22 cellular contexts compared by ENCODE assay signal in the genomic region with DNA sequence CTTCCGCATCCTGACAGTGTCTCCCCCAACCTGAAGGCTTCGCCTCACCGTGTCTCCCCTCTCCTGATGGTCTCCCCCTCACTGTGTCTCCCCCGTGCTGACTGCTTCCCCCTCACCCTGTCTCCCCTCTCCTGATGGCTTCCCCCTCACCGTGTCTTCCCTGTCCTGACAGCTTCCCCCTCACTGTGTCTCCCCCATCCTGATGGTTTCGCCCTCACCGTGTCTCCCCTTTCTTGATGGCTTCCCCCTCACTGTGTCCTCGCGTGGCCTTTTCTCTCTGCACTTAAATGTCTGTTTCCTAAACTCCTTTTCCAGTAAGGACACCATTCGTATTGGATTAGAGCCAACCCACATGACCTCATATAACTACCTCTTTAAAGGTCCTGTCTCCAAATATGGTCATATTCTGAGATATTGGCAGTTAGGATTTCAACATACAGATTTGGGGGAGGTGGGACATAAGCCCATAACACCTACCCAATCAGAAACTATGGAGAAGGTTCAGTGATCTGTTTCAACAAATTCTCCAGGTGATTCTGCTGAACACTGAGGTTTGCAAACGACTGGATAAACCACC.
"Had no signal": no experiment of that assay in that cellular context is flagged by ENCODE, and none has a peak within 500 bp of the region (broad histone marks: within the 10 kb centered on the region; RNA-seq: fewer than 3 reads in every experiment).

No MANE protein-coding gene starts in this region.

- H3K4me3 ChIP-seq: adrenal gland, PC-9 had no signal

- ATAC-seq: activated CD8-positive, alpha-beta T cell treated with anti-CD3 and anti-CD28 coated beads, Interleukin-2, amount 10 ng/mL, durations not matched to agents 7 days and 5 days; WTC11 had no signal

- H3K36me3 ChIP-seq: adrenal gland had no signal

- H3K27ac ChIP-seq: adrenal gland, PC-9 had no signal

- H3K4me1 ChIP-seq: adrenal gland had no signal

- H3K9me3 ChIP-seq: adrenal gland had no signal

- FAIRE-seq: colon had no signal

- DNase-seq: activated CD4-positive, alpha-beta T cell treated with anti-CD3 and anti-CD28 coated beads for 48 hours; activated CD4-positive, alpha-beta T cell treated with anti-CD3 and anti-CD28 coated beads, Interleukin-2, amount 50 U/mL, for 4 hours; activated CD4-positive, CD25-positive, alpha-beta regulatory T cell treated with anti-CD3 and anti-CD28 coated beads, Interleukin-2, amount 50 U/mL, for 72 hours; activated CD8-positive, alpha-beta memory T cell treated with anti-CD3 and anti-CD28 coated beads, Interleukin-2, amount 50 U/mL, for 48 hours; activated CD8-positive, alpha-beta T cell treated with anti-CD3 and anti-CD28 coated beads, Interleukin-2, amount 10 ng/mL, durations not matched to agents 7 days and 5 days; activated naive CD4-positive, alpha-beta T cell treated with anti-CD3 and anti-CD28 coated beads, Interleukin-2, amount 50 U/mL, for 16 hours; activated naive CD8-positive, alpha-beta T cell treated with anti-CD3 and anti-CD28 coated beads, Interleukin-2, amount 10 ng/mL, durations not matched to agents 7 days and 5 days; activated T-cell treated with anti-CD3 and anti-CD28 coated beads, Interleukin-2, amount 50 U/mL, for 1 hour; adrenal gland; anterior cingulate cortex; cerebellar nuclear complex; NCI-H1048; NCI-H146; NCI-H187 treated with DMSO at 0.1 percent for 48 hours; NCI-H345; NCI-H510A; NCI-H526 treated with DMSO at 0.1 percent for 48 hours; NCI-H82; PC-9; SHP77 treated with DMSO at 0.1 percent for 48 hours had no signal

- H3K27me3 ChIP-seq: adrenal gland had no signal

- H3K4me2 ChIP-seq: PC-9 had no signal

- H2AFZ ChIP-seq: PC-9 had no signal
